Comparison of ENCODE assay signal across 12 cellular contexts in the genomic region with DNA sequence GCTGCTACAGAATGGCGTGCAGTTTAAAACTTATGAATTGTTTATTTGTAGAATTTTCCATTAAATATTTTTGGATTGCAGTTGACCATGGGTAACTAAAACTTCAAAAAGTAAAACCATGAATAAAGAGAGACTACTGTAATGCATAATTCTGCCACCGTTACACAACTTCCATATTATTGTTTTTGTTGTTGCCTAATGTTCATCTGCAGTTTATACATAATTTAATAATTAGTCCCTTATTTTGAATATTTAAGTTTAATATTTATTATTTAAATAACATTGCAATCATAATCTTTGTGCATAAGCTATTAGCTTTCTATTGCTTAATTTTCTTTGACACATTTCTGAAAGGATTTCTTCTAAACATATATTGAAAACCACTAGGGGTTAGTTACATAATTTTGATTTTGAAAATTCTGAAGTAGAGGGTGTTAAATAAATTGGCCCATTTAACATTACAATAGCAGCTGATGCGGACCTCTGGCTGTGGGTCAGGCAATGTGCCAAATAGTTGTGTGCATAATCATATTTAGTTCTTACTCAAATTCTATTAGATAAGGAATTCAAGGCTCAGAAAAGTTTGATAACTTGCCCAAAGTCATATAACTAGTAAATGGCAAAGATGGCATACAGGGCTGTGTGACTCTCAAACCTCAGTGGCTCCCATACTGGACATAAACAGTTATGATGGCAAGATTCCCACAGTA. TPM values are rescaled to one million over a fixed set of nuclear protein-coding genes. Genes with fewer than 3 reads are reported as not detected.
DNase-seq lines count a peak whose midpoint lies in the region; ATAC-seq and TF ChIP-seq lines count a peak whose summit lies in the region.
"Had no signal": no experiment of that assay in that cellular context is flagged by ENCODE, and none has a peak within 500 bp of the region (broad histone marks: within the 10 kb centered on the region; RNA-seq: fewer than 3 reads in every experiment).

No MANE protein-coding gene starts in this region.

- no peaks in the 10 kb centered on the region for H3K79me2 ChIP-seq in fibroblast of lung (ENCODE audit: control insufficient read depth, insufficient read depth, low read length)

- 40 to 60% (median 54%) methylated on average over 3 of the region's 3 CpGs for WGBS in stomach, 5 donors

- H2AFZ ChIP-seq in fibroblast of lung (ENCODE audit: low read length) = no peak overlapping the region

- no peaks in the 10 kb centered on the region for H3K36me3 Mint-ChIP-seq in stimulated activated memory B cell treated with anti-CD40 and anti-IgM and Interleukin-4, amounts not matched to agents 10 μg/mL and 1 μg/mL and 100 μg/mL, for 72 hours

- no peak overlapping the region for H3K4me3 Mint-ChIP-seq in stimulated activated memory B cell treated with anti-CD40 and anti-IgM and Interleukin-4, amounts not matched to agents 10 μg/mL and 1 μg/mL and 100 μg/mL, for 72 hours

- no peaks in the 10 kb centered on the region for H3K4me1 Mint-ChIP-seq in stimulated activated memory B cell treated with anti-CD40 and anti-IgM and Interleukin-4, amounts not matched to agents 10 μg/mL and 1 μg/mL and 100 μg/mL, for 72 hours

- H3K36me3 ChIP-seq in fibroblast of lung (ENCODE audit: control insufficient read depth, insufficient read depth, low read length) = no peaks in the 10 kb centered on the region
- no peaks in the 10 kb centered on the region for H3K36me3 ChIP-seq in stomach
- H3K36me3 ChIP-seq: cardiac muscle cell had no signal

- TF ChIP-seq CTCF in fibroblast of lung (conservative IDR thresholded peaks at IDR 0.05 in 1 of 2, IDR thresholded peaks at IDR 0.05 in 1 of 2; ENCODE audit: low read depth in 1 of 2, low read length in 2 of 2) (no peak), stomach (IDR thresholded peaks at IDR 0.05) (no peak)

- H4K20me1 ChIP-seq in fibroblast of lung (ENCODE audit: control insufficient read depth, extremely low read depth, insufficient read depth, low read length) = no peaks in the 10 kb centered on the region
- H4K20me1 ChIP-seq: BLaER1 treated with 17β-estradiol and CSF1 and Interleukin-3, amounts not matched to agents 10 nM and 100 nM had no signal

- DNase-seq in NCI-H1105 (lab: John Stamatoyannopoulos, UW) = peak; percentile 8
- DNase-seq in NCI-H1105 treated with DMSO at 0.1 percent for 48 hours (lab: John Stamatoyannopoulos, UW) = no peak
- peak; percentile 52 for DNase-seq in RPMI7951 (ENCODE audit: low read depth)
- DNase-seq in fibroblast of lung (ENCODE audit: low read depth in 2 of 2) = peak; percentile 89
- peak; percentile 41 for DNase-seq in stomach
- DNase-seq in NOMO-1 (lab: John Stamatoyannopoulos, UW; ENCODE audit: unreplicated experiment in 2 of 2) = no peak
- no peak for DNase-seq in Right ventricle myocardium inferior (ENCODE audit: missing footprints)
- DNase-seq: activated CD4-positive, alpha-beta T cell treated with anti-CD3 and anti-CD28 coated beads, Interleukin-2, amount 50 U/mL, for 1 hour; KG1 had no signal

- no peak overlapping the region for H3K4me3 ChIP-seq in fibroblast of lung (replicated peaks in 1 of 4; ENCODE audit: control extremely low read depth in 1 of 4, insufficient read depth in 1 of 4, low read depth in 3 of 4, low read length in 4 of 4)
- H3K4me3 ChIP-seq in stomach = no peak overlapping the region
- H3K4me3 ChIP-seq: BLaER1 treated with 17β-estradiol and CSF1 and Interleukin-3, amounts not matched to agents 10 nM and 100 nM; cardiac muscle cell had no signal

- peak overlapping the region; percentile 35 for H3K4me2 ChIP-seq in fibroblast of lung (ENCODE audit: extremely low read depth, insufficient read depth, low read length)

- no peak overlapping the region for H3K27ac ChIP-seq in fibroblast of lung (ENCODE audit: insufficient read depth, low read length)
- no peak overlapping the region for H3K27ac ChIP-seq in stomach
- H3K27ac ChIP-seq: BLaER1 treated with 17β-estradiol and CSF1 and Interleukin-3, amounts not matched to agents 10 nM and 100 nM; cardiac muscle cell had no signal

- no peaks in the 10 kb centered on the region for H3K4me1 ChIP-seq in fibroblast of lung (ENCODE audit: control insufficient read depth, extremely low read depth, insufficient read depth, low read length)
- no peaks in the 10 kb centered on the region for H3K4me1 ChIP-seq in stomach

- ATAC-seq in Right ventricle myocardium inferior = no peak
- no peak for ATAC-seq in stimulated activated memory B cell treated with anti-CD40 and anti-IgM and Interleukin-4, amounts not matched to agents 10 μg/mL and 1 μg/mL and 100 μg/mL, for 72 hours

- TF ChIP-seq EP300 in stomach (IDR thresholded peaks at IDR 0.05) = no peak

- H3K27ac Mint-ChIP-seq in stimulated activated memory B cell treated with anti-CD40 and anti-IgM and Interleukin-4, amounts not matched to agents 10 μg/mL and 1 μg/mL and 100 μg/mL, for 72 hours = no peak overlapping the region

- H3K9me3 ChIP-seq in fibroblast of lung (ENCODE audit: control insufficient read depth, insufficient read depth, low read depth, low read length) (no peaks in the 10 kb centered on the region), stomach (no peaks in the 10 kb centered on the region)
- H3K9me3 ChIP-seq: BLaER1 treated with 17β-estradiol and CSF1 and Interleukin-3, amounts not matched to agents 10 nM and 100 nM had no signal

- no peak overlapping the region for H3K9ac ChIP-seq in fibroblast of lung (ENCODE audit: insufficient read depth, low read length)
- H3K9ac ChIP-seq: BLaER1 treated with 17β-estradiol and CSF1 and Interleukin-3, amounts not matched to agents 10 nM and 100 nM had no signal

- intact Hi-C loops in stomach (cut with DNase I; ENCODE audit: low total_unique reads) = no loop called here
- intact Hi-C loops in Right ventricle myocardium inferior (cut with DNase I) = no loop called here

- H3K27me3 ChIP-seq in fibroblast of lung (ENCODE audit: control insufficient read depth, insufficient read depth, low read length) (no peaks in the 10 kb centered on the region), stomach (no peaks in the 10 kb centered on the region)
- H3K27me3 ChIP-seq: BLaER1 treated with 17β-estradiol and CSF1 and Interleukin-3, amounts not matched to agents 10 nM and 100 nM; cardiac muscle cell had no signal

- TF ChIP-seq POLR2A in stomach (IDR thresholded peaks at IDR 0.05) = no peak

- no peaks in the 10 kb centered on the region for H3K27me3 Mint-ChIP-seq in stimulated activated memory B cell treated with anti-CD40 and anti-IgM and Interleukin-4, amounts not matched to agents 10 μg/mL and 1 μg/mL and 100 μg/mL, for 72 hours

- H3K9me3 Mint-ChIP-seq in stimulated activated memory B cell treated with anti-CD40 and anti-IgM and Interleukin-4, amounts not matched to agents 10 μg/mL and 1 μg/mL and 100 μg/mL, for 72 hours = no peaks in the 10 kb centered on the region

RNA-seq across cellular contexts. Expression of a gene that starts 31.1 kb away (rescaled TPM):
- 0.20 and 0.24 TPM in 2 replicates for total RNA-seq in RPMI7951 (2014; rRNA removed; shearing (Covaris generic))
- total RNA-seq in fibroblast of lung = 0.26 and 0.50 TPM in 2 replicates
- polyA plus RNA-seq in fibroblast of lung = 0.02 and 0.05 TPM in 2 replicates
- polyA plus RNA-seq in fibroblast of lung (2012) = 0.02 and 0.03 TPM in 2 replicates
- polyA minus RNA-seq in fibroblast of lung (ENCODE audit: low replicate concordance) = not detected in 2 replicates
- under 1 TPM in 2 of 5 donors, not detected in 3; 0.89 to 0.92 TPM for total RNA-seq in stomach
- polyA plus RNA-seq in stomach = under 1 TPM; 0.08 to 0.15 (median 0.12) TPM
- total RNA-seq in Right ventricle myocardium inferior = 2.3 TPM
- polyA plus RNA-seq: cardiac muscle cell had no signal

Comparison
In these comparisons a context has a peak if more than half of its experiments do, and no peak if none do; other contexts are left out.
1. DNase-seq: peak in NCI-H1105 (single experiment), RPMI7951 (single experiment), fibroblast of lung (2 of 2) and stomach (single experiment); none in NCI-H1105 treated with DMSO at 0.1 percent for 48 hours (single experiment), NOMO-1 (0 of 2) and Right ventricle myocardium inferior (single experiment).